In genomic region chr2:74794878-74795277, GRCh38 we compare ENCODE assay signal across 5 cellular contexts. TPM values are rescaled to one million over a fixed set of nuclear protein-coding genes. Genes with fewer than 3 reads are reported as not detected.
DNase-seq lines count a peak whose midpoint lies in the region; ATAC-seq, FAIRE-seq and TF ChIP-seq lines count a peak whose summit lies in the region.
"Not testable (repeated sequence)": the region's sequence is repeated elsewhere in the genome, so short reads cannot be mapped to it uniquely, and the experiment has no call there.

No MANE protein-coding gene starts in this region.

- not testable (repeated sequence) for H3K36me3 ChIP-seq in HEK293 (ENCODE audit: control insufficient read depth in 2 of 2, insufficient read depth in 1 of 2, low read length in 2 of 2); pancreas

- not testable (repeated sequence) for H3K27ac ChIP-seq in A549; HEK293 (ENCODE audit: extremely low read depth, low read depth, low read length); pancreas

- not testable (repeated sequence) for H3K9me3 Mint-ChIP-seq in WTC11; glutamatergic neuron (ENCODE audit: unreplicated experiment)

- H3K4me3 Mint-ChIP-seq in WTC11; glutamatergic neuron (ENCODE audit: unreplicated experiment): not testable (repeated sequence)

- H3K4me1 Mint-ChIP-seq in WTC11; glutamatergic neuron (ENCODE audit: low read depth, unreplicated experiment): not testable (repeated sequence)

- not testable (repeated sequence) for H3K4me3 ChIP-seq in A549; HEK293 (ENCODE audit: low read depth, low read length); pancreas

- DNase-seq in A549 (ENCODE audit: low read depth in 1 of 2, low spot score in 1 of 2); WTC11 (ENCODE audit: low spot score); glutamatergic neuron; pancreas: not testable (repeated sequence)

- H3K36me3 Mint-ChIP-seq in WTC11; glutamatergic neuron (ENCODE audit: unreplicated experiment): not testable (repeated sequence)

- not testable (repeated sequence) for FAIRE-seq in A549 (lab: Jason Lieb, UNC)
- FAIRE-seq in pancreas (lab: Jason Lieb, UNC): peak; percentile 67

- POLR2A ChIA-PET in A549 (lab: Yijun Ruan, JAX); HEK293 (lab: Yijun Ruan, JAX); WTC11 (lab: Charles Lee): not testable (repeated sequence)

- H3K4me2 ChIP-seq in A549: not testable (repeated sequence)

- not testable (repeated sequence) for TF ChIP-seq POLR2A in A549 (IDR thresholded peaks at IDR 0.05; ENCODE audit: low read length)

- not testable (repeated sequence) for TF ChIP-seq EP300 in A549 (IDR thresholded peaks at IDR 0.05)

- CTCF ChIA-PET in A549 (lab: Yijun Ruan, JAX); HEK293 (lab: Yijun Ruan, JAX); WTC11 (lab: Charles Lee): not testable (repeated sequence)

- not testable (repeated sequence) for H3K27me3 ChIP-seq in pancreas

- not testable (repeated sequence) for H3K27me3 Mint-ChIP-seq in WTC11 (ENCODE audit: low read depth); glutamatergic neuron (ENCODE audit: unreplicated experiment)

- intact Hi-C loops in pancreas (cut with DNase I): not testable (repeated sequence)

- TF ChIP-seq CTCF in A549 (IDR thresholded peaks at IDR 0.05); HEK293 (tag by site-specific recombination; IDR thresholded peaks at IDR 0.05); WTC11 (IDR thresholded peaks at IDR 0.05); glutamatergic neuron (IDR thresholded peaks at IDR 0.05; ENCODE audit: partially characterized antibody, unreplicated experiment); pancreas (IDR thresholded peaks at IDR 0.05): not testable (repeated sequence)

- TF ChIP-seq RAD21 in A549 (conservative IDR thresholded peaks at IDR 0.05 in 1 of 2, IDR thresholded peaks at IDR 0.05 in 1 of 2): not testable (repeated sequence)

- WGBS in A549 (ENCODE audit: missing lambda C conversion rate): no CpG with 5 or more reads among the region's 2 CpGs
- no CpG with 5 or more reads among the region's 2 CpGs for WGBS in pancreas, 2 donors

- H3K9me3 ChIP-seq in A549; HEK293 (ENCODE audit: control insufficient read depth, insufficient read depth, low read depth, low read length); pancreas: not testable (repeated sequence)

- not testable (repeated sequence) for H3K4me1 ChIP-seq in A549; HEK293 (ENCODE audit: control insufficient read depth, insufficient read depth, low read length); pancreas

- ATAC-seq in A549, WTC11, pancreas: not testable (repeated sequence)

- H3K27ac Mint-ChIP-seq in WTC11: not testable (repeated sequence)
- H3K27ac Mint-ChIP-seq in glutamatergic neuron (ENCODE audit: unreplicated experiment): peak overlapping the region; percentile 22

TF ChIP-seq in A549, 52 proteins besides CTCF, POLR2A, EP300 and RAD21:
- TF ChIP-seq ZC3H11A (IDR thresholded peaks at IDR 0.05): peak; percentile 99

TF ChIP-seq in HEK293, 187 proteins besides CTCF, POLR2A, EP300 and RAD21 (continues in another document):
- TF ChIP-seq ZBTB8A (tag by site-specific recombination; IDR thresholded peaks at IDR 0.05) (peak; percentile 59), ZXDB (tag by site-specific recombination; IDR thresholded peaks at IDR 0.05) (peak; percentile 49; the same call in 1 of the 2 replicates), ZNF664 (tag by site-specific recombination; IDR thresholded peaks at IDR 0.05) (0 out of 2 replicates have a peak, but pooled peaks have one; percentile 38), REST (tag by site-specific recombination; IDR thresholded peaks at IDR 0.05) (peak; percentile 54; the same call in 1 of the 2 replicates), ZNF654 (tag by site-specific recombination; IDR thresholded peaks at IDR 0.05; ENCODE audit: low read depth) (peak; percentile 32), ZNF555 (tag by site-specific recombination; conservative IDR thresholded peaks at IDR 0.05) (peak; percentile 71)

TF ChIP-seq in WTC11, 78 proteins besides CTCF, POLR2A, EP300 and RAD21:
- peak; percentile 47; the same call in 1 of the 2 replicates for TF ChIP-seq HMGA2 (CRISPR knock-in tag; IDR thresholded peaks at IDR 0.05)
TF ChIP-seq in WTC11: peak in this region for 1; not testable (repeated sequence) for 77.

RNA-seq across cellular contexts. Expression of gene HK2, which starts 39.0 kb away (rescaled TPM):
- polyA plus RNA-seq in A549 (2011; rRNA removed): 1.1 and 1.2 TPM in 2 replicates
- polyA plus RNA-seq in A549 (2012; cell fraction: cytosol; rRNA removed): 0.53 and 0.56 TPM in 2 replicates
- polyA plus RNA-seq in A549 (2012; cell fraction: nucleus; rRNA removed): 0.74 and 2.2 TPM in 2 replicates
- polyA plus RNA-seq in A549 (2017; fragmentation: RNase III; extraction: RNeasy Plus Mini Kit Qiagen cat#74134 plus additional on column Dnase treatment): 0.32 to 0.42 TPM (median 0.37 TPM) in 3 replicates
- 1.6 and 2.4 TPM in 2 replicates for polyA minus RNA-seq in A549 (2011; rRNA and poly(A)+ RNA removed)
- 61.6 to 74.5 TPM (median 73.9 TPM) in 3 replicates for total RNA-seq in WTC11 (2021)
- 8.1 TPM for total RNA-seq in glutamatergic neuron (ENCODE audit: unreplicated experiment)
- total RNA-seq in pancreas: 1 to 10 TPM in 5 of 6 donors, under 1 TPM in 1; 0.56 to 8.6 (median 4.4) TPM
- polyA plus RNA-seq in pancreas: 1 to 10 TPM in 1 of 2 donors, under 1 TPM in 1; 0.47 to 1.9 TPM
